ENCODE assay signal across 1 cellular context in the genomic region with DNA sequence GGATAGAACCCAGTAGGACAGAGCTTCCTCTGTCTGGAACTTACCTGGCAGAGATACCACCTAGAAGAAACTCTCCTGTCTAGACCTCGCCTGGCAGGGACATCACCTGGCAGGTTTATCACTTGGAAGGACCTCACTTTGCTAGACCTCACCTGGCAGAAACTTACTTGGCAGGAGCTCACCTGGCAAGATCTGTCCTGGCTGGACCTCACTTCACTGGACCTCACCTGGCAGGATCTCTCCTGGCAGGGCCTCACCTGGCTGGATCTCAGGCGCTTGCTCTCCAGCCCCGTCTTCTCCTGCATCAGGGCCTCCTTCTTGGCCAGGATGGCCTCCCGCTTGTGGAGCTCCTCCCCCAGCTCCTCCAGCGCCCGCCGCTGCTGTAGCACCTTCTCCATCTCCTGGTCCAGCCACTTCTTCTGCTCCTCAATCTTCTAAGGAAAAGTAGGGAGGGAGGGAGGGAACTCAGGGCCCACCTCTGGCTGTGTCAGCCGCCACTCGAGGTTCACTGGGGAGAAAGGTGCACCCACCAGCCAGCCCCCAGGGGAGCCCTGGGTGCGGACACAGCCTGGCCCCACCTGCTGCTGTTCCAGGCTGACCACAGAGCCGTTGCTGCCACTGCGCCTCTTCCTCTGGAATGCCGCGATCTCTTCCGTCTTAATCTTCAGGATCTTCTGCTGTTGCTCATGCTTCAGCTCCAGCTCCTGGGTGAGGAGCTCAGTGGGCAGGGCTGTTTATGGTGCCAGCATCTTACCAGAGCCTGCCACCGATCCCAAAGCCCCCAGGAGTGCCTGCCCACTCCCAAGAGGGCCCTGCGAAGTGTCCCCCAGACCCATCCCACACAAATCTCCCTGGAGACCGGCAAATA.
TF ChIP-seq lines count a peak whose summit lies in the region.

No MANE protein-coding gene starts in this region.

TF ChIP-seq in HEK293T, 16 proteins besides CTCF, POLR2A, EP300 and RAD21:
- TF ChIP-seq LEF1 (IDR thresholded peaks at IDR 0.05; ENCODE audit: borderline replicate concordance) (no peak), ARNT (IDR thresholded peaks at IDR 0.05) (no peak), ELF4 (IDR thresholded peaks at IDR 0.05) (no peak), ZNF384 (IDR thresholded peaks at IDR 0.05) (no peak), FOXM1 (IDR thresholded peaks at IDR 0.05; ENCODE audit: borderline replicate concordance) (no peak), TARDBP (IDR thresholded peaks at IDR 0.05) (no peak)
